8 cellular contexts compared by ENCODE assay signal in genomic region chr12:57112492-57113294, GRCh38. TPM values are rescaled to one million over a fixed set of nuclear protein-coding genes. Genes with fewer than 3 reads are reported as not detected.
DNase-seq lines count a peak whose midpoint lies in the region; ATAC-seq, FAIRE-seq and TF ChIP-seq lines count a peak whose summit lies in the region.

No MANE protein-coding gene starts in this region.

- DNase-seq in cardiac muscle cell (ENCODE audit: low read depth in 1 of 2, low spot score in 1 of 2) (no peak), cardiac septum (ENCODE audit: low spot score) (no peak), IMR-90 (no peak), bronchial epithelial cell (ENCODE audit: low read depth) (no peak), natural killer cell (no peak), CD1c-positive myeloid dendritic cell (ENCODE audit: extremely low spot score) (no peak), inferior parietal cortex (ENCODE audit: extremely low spot score) (no peak)

- peak overlapping the region; percentile 25; the same call in 1 of the 2 replicates for H4K91ac ChIP-seq in IMR-90 (ENCODE audit: insufficient read depth, low read depth, low read length)

- H3K4ac ChIP-seq in IMR-90 (ENCODE audit: low read depth, low read length), result peak overlapping the region; percentile 97

- peak overlapping the region; percentile 98 for H3K4me3 Mint-ChIP-seq in natural killer cell

- H2AK5ac ChIP-seq in IMR-90 (ENCODE audit: low read depth, low read length), result peak overlapping the region; percentile 76

- H2BK120ac ChIP-seq in IMR-90 (ENCODE audit: low read depth, low read length), result no peak overlapping the region; the same call in 1 of the 2 replicates

- H3K9me3 ChIP-seq in cardiac muscle cell (ENCODE audit: low read depth) (no peaks in the 10 kb centered on the region), IMR-90 (ENCODE audit: control insufficient read depth, insufficient read depth, low read length) (no peaks in the 10 kb centered on the region)

- H3K36me3 ChIP-seq in cardiac muscle cell (no peaks in the 10 kb centered on the region), IMR-90 (ENCODE audit: control insufficient read depth, insufficient read depth, low read length) (peaks cover 3% of the 10 kb centered on the region; the same call in 1 of the 2 replicates), bronchial epithelial cell (ENCODE audit: control insufficient read depth, insufficient read depth, low read length) (peaks cover 8% of the 10 kb centered on the region)

- POLR2A ChIA-PET in IMR-90 (lab: Charles Lee; ENCODE audit: unreplicated experiment), result interaction anchor here (0.8 to 2.1 kb wide), 6 partner anchors 15 to 43 kb away, joined by 3 to 12 read pairs (median 8); partner anchors contain the start of genes LRP1 and NEMP1

- dilution Hi-C loops in IMR-90 (cut with HindIII; ENCODE audit: low sequenced_read_pairs, unreplicated experiment), result no loop called here

- no peak overlapping the region; the same call in 1 of the 2 replicates for H3K14ac ChIP-seq in IMR-90 (replicated peaks; ENCODE audit: low read depth, low read length)

- H2BK15ac ChIP-seq in IMR-90 (ENCODE audit: low read depth, low read length), result peak overlapping the region; percentile 89; the same call in 2 of the 3 replicates

- H2AFZ ChIP-seq in IMR-90 (replicated peaks; ENCODE audit: low read length, poor library complexity), result peak overlapping the region; percentile 86

- peak overlapping the region; percentile 93; the same call in 1 of the 2 replicates for H3K4me2 ChIP-seq in IMR-90 (ENCODE audit: low read depth, low read length)

- H3K27ac Mint-ChIP-seq in natural killer cell, result peak overlapping the region; percentile 88 to 95

- H3K36me3 Mint-ChIP-seq in natural killer cell, result no peaks in the 10 kb centered on the region

- H3K18ac ChIP-seq in IMR-90 (ENCODE audit: low read depth, low read length), result no peak overlapping the region; the same call in 1 of the 2 replicates

- peak overlapping the region; percentile 56; the same call in 1 of the 2 replicates for H2BK20ac ChIP-seq in IMR-90 (ENCODE audit: low read depth, low read length)

- TF ChIP-seq CTCF in cardiac muscle cell (IDR thresholded peaks at IDR 0.05; ENCODE audit: low read depth, low read length) (peak; percentile 81), IMR-90 (conservative IDR thresholded peaks at IDR 0.05; ENCODE audit: low read depth, low read length) (no peak), bronchial epithelial cell (IDR thresholded peaks at IDR 0.05; ENCODE audit: insufficient read depth, low read length, severe bottlenecking) (peak; percentile 85), natural killer cell (IDR thresholded peaks at IDR 0.05) (peak; percentile 77)

- peak overlapping the region; percentile 99 for H2AK9ac ChIP-seq in IMR-90 (replicated peaks; ENCODE audit: low read depth, low read length, poor library complexity)

- peaks cover 39 to 48% of the 10 kb centered on the region in 2 donors for H3K4me1 Mint-ChIP-seq in natural killer cell

- ATAC-seq in IMR-90 (ENCODE audit: low read depth), result peak; percentile 50
- no peak for ATAC-seq in natural killer cell
- ATAC-seq in HG02870 (IDR thresholded peaks at IDR 0.05; ENCODE audit: unreplicated experiment), result no peak

- TF ChIP-seq POLR2A in IMR-90 (IDR thresholded peaks at IDR 0.05; ENCODE audit: low read depth, low read length), result no peak

- no peak overlapping the region for H3K56ac ChIP-seq in IMR-90 (ENCODE audit: extremely low read depth, insufficient read depth, low read length)

- peaks cover 14% of the 10 kb centered on the region for H3K4me1 ChIP-seq in cardiac muscle cell (ENCODE audit: low read depth)
- 0 out of 2 replicates have a peak, but pooled peaks cover 2% of the 10 kb centered on the region for H3K4me1 ChIP-seq in IMR-90 (ENCODE audit: control insufficient read depth, insufficient read depth, low read length)

- peaks cover 4% of the 10 kb centered on the region for H3K9me1 ChIP-seq in IMR-90 (ENCODE audit: insufficient read depth, low read length)

- H3K9me3 Mint-ChIP-seq in natural killer cell, result no peaks in the 10 kb centered on the region

- intact Hi-C loops in cardiac septum (cut with DNase I) (loop anchor here (1.0 to 5.0 kb wide), 2 partner anchors 43 to 105 kb away; partner anchors contain the start of gene ZBTB39), IMR-90 (cut with micrococcal nuclease) (loop anchor here (1.0 to 5.0 kb wide), 3 partner anchors 43 to 130 kb away; no protein-coding TSS in a partner anchor), natural killer cell (cut with micrococcal nuclease) (loop anchor here (1.0 to 2.0 kb wide), 4 partner anchors 26 to 104 kb away; partner anchors contain the start of gene NEMP1)

- H3K27ac ChIP-seq in cardiac muscle cell (peak overlapping the region; percentile 88), IMR-90 (ENCODE audit: insufficient read depth, low read length) (peak overlapping the region; percentile 94)

- WGBS in IMR-90 (ENCODE audit: extremely low coverage in 2 of 2, insufficient read length in 1 of 2), 2 experiments, result 94% methylated on average over 3 of the region's 9 CpGs; no CpG with 5 or more reads in 1 of the 2 experiments

- H2BK5ac ChIP-seq in IMR-90 (ENCODE audit: low read depth, low read length, poor library complexity, severe bottlenecking), result peak overlapping the region; percentile 90

- peaks cover 19 to 40% of the 10 kb centered on the region in 2 experiments; a peak in 3 of 4 replicates for H3K79me1 ChIP-seq in IMR-90 (ENCODE audit: low read depth in 1 of 2, low read length in 2 of 2)

- H4K20me1 ChIP-seq in IMR-90 (ENCODE audit: insufficient read depth, low read length), result peaks cover 12% of the 10 kb centered on the region

- peak overlapping the region; percentile 31 for H3K4me3 ChIP-seq in cardiac muscle cell
- H3K4me3 ChIP-seq in IMR-90 (ENCODE audit: insufficient read depth, low read depth, low read length), result no peak overlapping the region
- H3K4me3 ChIP-seq in bronchial epithelial cell (ENCODE audit: low read depth, low read length), result no peak overlapping the region

- BruUV-seq in IMR-90 (replicated peaks; lab: Mats Ljungman, UMichigan), result no TSS peak

- H4K8ac ChIP-seq in IMR-90 (ENCODE audit: low read depth in 2 of 2, low read length in 2 of 2), result peak overlapping the region in 1 of 2 experiments; percentile 97; a peak in 3 of 4 replicates

- H3K27me3 ChIP-seq in cardiac muscle cell (no peaks in the 10 kb centered on the region), IMR-90 (ENCODE audit: control insufficient read depth, insufficient read depth, low read length) (no peaks in the 10 kb centered on the region), bronchial epithelial cell (ENCODE audit: control insufficient read depth, insufficient read depth, low read length) (no peaks in the 10 kb centered on the region)

- FAIRE-seq in bronchial epithelial cell (lab: Jason Lieb, UNC), result no peak

- TF ChIP-seq RAD21 in IMR-90 (IDR thresholded peaks at IDR 0.05; ENCODE audit: low read length), result no peak

- peaks cover 0 to 3% of the 10 kb centered on the region in 2 donors for H3K27me3 Mint-ChIP-seq in natural killer cell (ENCODE audit: low read depth in 2 of 2)

- no peak overlapping the region; the same call in 1 of the 2 replicates for H3K23ac ChIP-seq in IMR-90 (ENCODE audit: low read depth, low read length)

- CTCF ChIA-PET in IMR-90 (lab: Yijun Ruan, JAX), result interaction anchor here (0.5 to 2.9 kb wide), 14 partner anchors 11 to 555 kb away, joined by 3 to 24 read pairs (median 7); partner anchors contain the start of genes LRP1 and ZBTB39

- no peak overlapping the region for H3K9ac ChIP-seq in IMR-90 (ENCODE audit: low read depth, low read length)

- in situ Hi-C loops in IMR-90 (cut with MboI; ENCODE audit: low sequenced_read_pairs), result loop anchor here (5.0 kb wide), 2 partner anchors 45 to 105 kb away; partner anchors contain the start of gene ZBTB39

- no peak overlapping the region for H4K5ac ChIP-seq in IMR-90 (ENCODE audit: low read depth, low read length)

RNA-seq across cellular contexts. Expression of gene STAT6, which starts 1.5 kb away (rescaled TPM):
- total RNA-seq in cardiac muscle cell (34.6 and 53.0 TPM in 2 replicates), cardiac septum (42.1 TPM), IMR-90 (2012; rRNA removed) (38.9 and 43.4 TPM in 2 replicates), bronchial epithelial cell (30.8 and 77.7 TPM in 2 replicates), natural killer cell (100 to 1,000 TPM; 277 to 340 (median 319) TPM)
- polyA plus RNA-seq in cardiac muscle cell (37.2 and 45.9 TPM in 2 replicates), IMR-90 (2012; rRNA removed) (88.8 and 96.9 TPM in 2 replicates)
- 44.8 and 69.4 TPM in 2 replicates for polyA plus RNA-seq in IMR-90 (2012; cell fraction: cytosol; rRNA removed)
- polyA plus RNA-seq in IMR-90 (2012; cell fraction: nucleus; rRNA removed; ENCODE audit: low replicate concordance), result 334 and 370 TPM in 2 replicates

RNA-seq across cellular contexts. Expression of gene LRP1, which starts 15.6 kb away (rescaled TPM):
- total RNA-seq in cardiac muscle cell (37.1 and 77.5 TPM in 2 replicates), cardiac septum (103 TPM), IMR-90 (2012; rRNA removed) (73.1 and 75.5 TPM in 2 replicates), bronchial epithelial cell (24.5 and 44.2 TPM in 2 replicates), natural killer cell (10 to 100 TPM in 1 of 3 donors, 1 to 10 TPM in 2; 6.7 to 13.1 (median 9.5) TPM)
- polyA plus RNA-seq in cardiac muscle cell (28.3 and 28.5 TPM in 2 replicates), IMR-90 (2012; rRNA removed) (142 and 155 TPM in 2 replicates)
- polyA plus RNA-seq in IMR-90 (2012; cell fraction: cytosol; rRNA removed), result 119 and 250 TPM in 2 replicates
- 252 and 565 TPM in 2 replicates for polyA plus RNA-seq in IMR-90 (2012; cell fraction: nucleus; rRNA removed; ENCODE audit: low replicate concordance)

RNA-seq across cellular contexts. Expression of gene NAB2, which starts 23.8 kb away (rescaled TPM):
- total RNA-seq in cardiac muscle cell, result 30.8 and 35.0 TPM in 2 replicates
- polyA plus RNA-seq in cardiac muscle cell, result 11.9 and 14.7 TPM in 2 replicates
- total RNA-seq in cardiac septum, result 37.9 TPM
- 68.3 and 68.8 TPM in 2 replicates for total RNA-seq in IMR-90 (2012; rRNA removed)
- polyA plus RNA-seq in IMR-90 (2012; rRNA removed), result 65.1 and 65.2 TPM in 2 replicates
- polyA plus RNA-seq in IMR-90 (2012; cell fraction: cytosol; rRNA removed), result 52.2 and 62.3 TPM in 2 replicates
- polyA plus RNA-seq in IMR-90 (2012; cell fraction: nucleus; rRNA removed; ENCODE audit: low replicate concordance), result 73.8 and 87.3 TPM in 2 replicates
- 33.0 and 40.5 TPM in 2 replicates for total RNA-seq in bronchial epithelial cell
- 1 to 10 TPM; 4.2 to 7.0 (median 5.4) TPM for total RNA-seq in natural killer cell

RNA-seq across cellular contexts. Expression of gene NEMP1, which starts 34.1 kb away (rescaled TPM):
- total RNA-seq in cardiac muscle cell (4.4 and 8.8 TPM in 2 replicates), cardiac septum (2.4 TPM), IMR-90 (2012; rRNA removed) (10.9 and 14.7 TPM in 2 replicates), bronchial epithelial cell (4.2 and 5.2 TPM in 2 replicates), natural killer cell (10 to 100 TPM; 11.1 to 16.7 (median 12.1) TPM)
- polyA plus RNA-seq in cardiac muscle cell (5.8 and 6.6 TPM in 2 replicates), IMR-90 (2012; rRNA removed) (7.2 and 8.9 TPM in 2 replicates)
- 1.2 and 2.3 TPM in 2 replicates for polyA plus RNA-seq in IMR-90 (2012; cell fraction: cytosol; rRNA removed)
- polyA plus RNA-seq in IMR-90 (2012; cell fraction: nucleus; rRNA removed; ENCODE audit: low replicate concordance), result 3.6 and 28.5 TPM in 2 replicates

RNA-seq across cellular contexts. Expression of gene LRP1-AS, which starts 34.7 kb away (rescaled TPM):
- total RNA-seq in cardiac muscle cell, result not detected in 2 replicates
- polyA plus RNA-seq in cardiac muscle cell, result not detected in 2 replicates
- total RNA-seq in cardiac septum, result not detected
- not detected in 2 replicates for total RNA-seq in IMR-90 (2012; rRNA removed)
- not detected in 2 replicates for polyA plus RNA-seq in IMR-90 (2012; rRNA removed)
- polyA plus RNA-seq in IMR-90 (2012; cell fraction: cytosol; rRNA removed), result not detected in 2 replicates
- polyA plus RNA-seq in IMR-90 (2012; cell fraction: nucleus; rRNA removed; ENCODE audit: low replicate concordance), result not detected in 2 replicates
- total RNA-seq in bronchial epithelial cell, result not detected in 2 replicates
- total RNA-seq in natural killer cell, result not detected
